Comparison of ENCODE assay signal across 10 cellular contexts in genomic region chr1:78176448-78176847, GRCh38.
DNase-seq lines count a peak whose midpoint lies in the region; ATAC-seq, FAIRE-seq and TF ChIP-seq lines count a peak whose summit lies in the region.
"Had no signal": no experiment of that assay in that cellular context is flagged by ENCODE, and none has a peak within 500 bp of the region (broad histone marks: within the 10 kb centered on the region; RNA-seq: fewer than 3 reads in every experiment).

No MANE protein-coding gene starts in this region.

- H3K4me3 ChIP-seq in heart left ventricle (no peak overlapping the region), right cardiac atrium (ENCODE audit: low read length) (no peak overlapping the region)

- H3K4me1 ChIP-seq in heart left ventricle (no peaks in the 10 kb centered on the region), right cardiac atrium (ENCODE audit: control insufficient read depth, insufficient read depth, low read length) (no peaks in the 10 kb centered on the region)

- FAIRE-seq in urothelium cell line (lab: Jason Lieb, UNC), result no peak

- intact Hi-C loops in heart left ventricle (cut with DNase I), result no loop called here
- intact Hi-C loops in right cardiac atrium (cut with DNase I), result no loop called here

- ATAC-seq in heart left ventricle, result peak in 3 of 4 donors; percentile 50 to 69 (median 57)
- ATAC-seq in right cardiac atrium, result no peak
- no peak for ATAC-seq in HG03159 (IDR thresholded peaks at IDR 0.05; ENCODE audit: unreplicated experiment)
- ATAC-seq in GM19452 (IDR thresholded peaks at IDR 0.05; ENCODE audit: unreplicated experiment), result no peak

- no peak for TF ChIP-seq CTCF in heart left ventricle (IDR thresholded peaks at IDR 0.05)

- no peaks in the 10 kb centered on the region for H3K36me3 ChIP-seq in heart left ventricle

- DNase-seq in heart left ventricle, result peak in 4 of 5 donors; percentile 13 to 38 (median 28)
- DNase-seq in right cardiac atrium, result no peak
- peak; percentile 89 for DNase-seq in NCI-H510A treated with DMSO at 0.1 percent for 48 hours (lab: John Stamatoyannopoulos, UW)
- DNase-seq in epithelial cell of prostate (ENCODE audit: low read depth, low spot score), result peak; percentile 31
- DNase-seq in urothelium cell line (ENCODE audit: low spot score), result peak; percentile 64
- no peak for DNase-seq in cerebellar nuclear complex (lab: John Stamatoyannopoulos, UW)
- DNase-seq: H9, trophoblast cell had no signal

- 47 to 65% (median 50%) methylated on average over 3 of the region's 3 CpGs for WGBS in heart left ventricle, 4 donors
- 49% methylated on average over 3 of the region's 3 CpGs for WGBS in right cardiac atrium

- H3K27ac ChIP-seq in heart left ventricle (no peak overlapping the region), right cardiac atrium (ENCODE audit: low read length) (no peak overlapping the region), epithelial cell of prostate (no peak overlapping the region)

- no peaks in the 10 kb centered on the region for H3K9me3 ChIP-seq in heart left ventricle
- H3K9me3 ChIP-seq in right cardiac atrium (ENCODE audit: control insufficient read depth, low read length), result no peaks in the 10 kb centered on the region

- no peaks in the 10 kb centered on the region for H3K27me3 ChIP-seq in heart left ventricle
- H3K27me3 ChIP-seq in right cardiac atrium (ENCODE audit: control insufficient read depth, insufficient read depth), result no peaks in the 10 kb centered on the region

- TF ChIP-seq POLR2A in heart left ventricle (IDR thresholded peaks at IDR 0.05), result no peak

Comparison
In these comparisons a context has a peak if more than half of its experiments do, and no peak if none do; other contexts are left out.
1. ATAC-seq: peak in heart left ventricle (3 of 4); none in right cardiac atrium (0 of 2), HG03159 (single experiment) and GM19452 (single experiment).
2. DNase-seq: peak in heart left ventricle (4 of 5), NCI-H510A treated with DMSO at 0.1 percent for 48 hours (single experiment), epithelial cell of prostate (single experiment) and urothelium cell line (single experiment); none in right cardiac atrium (0 of 3) and cerebellar nuclear complex (0 of 2).